ENCODE assay signal across 16 cellular contexts in the genomic region with DNA sequence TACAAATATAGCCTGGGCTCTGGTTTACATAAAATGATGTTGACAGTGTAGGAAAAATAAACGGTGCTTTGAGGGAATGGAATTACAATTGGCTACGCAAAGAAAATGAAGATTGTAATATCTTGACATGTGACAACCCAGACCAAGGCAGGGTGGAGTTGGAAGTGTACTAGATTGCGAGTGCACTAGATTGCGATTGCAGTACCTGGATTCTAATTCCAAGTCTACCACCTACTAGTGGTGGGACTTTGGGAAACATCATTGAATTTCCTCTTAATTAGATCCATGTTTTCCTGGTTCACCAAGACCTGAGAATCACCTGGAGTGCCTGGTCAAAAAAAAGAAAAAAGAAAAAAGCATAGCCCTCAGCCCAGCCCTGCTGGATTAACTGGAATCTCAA. TPM values are rescaled to one million over a fixed set of nuclear protein-coding genes. Genes with fewer than 3 reads are reported as not detected.
"Had no signal": no experiment of that assay in that cellular context is flagged by ENCODE, and none has a peak within 500 bp of the region (broad histone marks: within the 10 kb centered on the region; RNA-seq: fewer than 3 reads in every experiment).

No MANE protein-coding gene starts in this region.

- H3K27me3 Mint-ChIP-seq: dendritic cell treated with granulocyte-macrophage colony-stimulating factor and Interleukin-4, amounts not matched to agents 40 ng/mL and 50 ng/mL, for 4 days had no signal

- H3K36me3 Mint-ChIP-seq: naive thymus-derived CD8-positive, alpha-beta T cell had no signal

- H3K27ac ChIP-seq: heart left ventricle, neutrophil, right atrium auricular region, sigmoid colon, skin epidermis had no signal

- ATAC-seq: effector memory CD8-positive, alpha-beta T cell; heart left ventricle; mucosa of descending colon; naive thymus-derived CD8-positive, alpha-beta T cell had no signal

- H3K36me3 ChIP-seq: heart left ventricle, neutrophil, right atrium auricular region, sigmoid colon had no signal

- DNase-seq: effector memory CD8-positive, alpha-beta T cell; erythroblast; heart left ventricle; hippocampal formation; kidney glomerular epithelial cell; mammary epithelial cell; mucosa of descending colon; naive thymus-derived CD8-positive, alpha-beta T cell; posterior cingulate gyrus; sigmoid colon; stimulated activated naive CD4-positive, alpha-beta T cell; trophoblast cell had no signal

- H3K4me1 ChIP-seq: heart left ventricle, right atrium auricular region, sigmoid colon had no signal

- H3K9me3 ChIP-seq: mucosa of descending colon, neutrophil, right atrium auricular region, sigmoid colon had no signal

- H3K4me3 Mint-ChIP-seq: dendritic cell treated with granulocyte-macrophage colony-stimulating factor and Interleukin-4, amounts not matched to agents 40 ng/mL and 50 ng/mL, for 4 days; effector memory CD8-positive, alpha-beta T cell; naive thymus-derived CD8-positive, alpha-beta T cell had no signal

- H3K9me3 Mint-ChIP-seq: effector memory CD8-positive, alpha-beta T cell had no signal

- H3K27me3 ChIP-seq: heart left ventricle, neutrophil, right atrium auricular region, sigmoid colon had no signal

- H3K4me3 ChIP-seq: heart left ventricle, mucosa of descending colon, right atrium auricular region, sigmoid colon, skin epidermis had no signal

- H3K27ac Mint-ChIP-seq: dendritic cell treated with granulocyte-macrophage colony-stimulating factor and Interleukin-4, amounts not matched to agents 40 ng/mL and 50 ng/mL, for 4 days; effector memory CD8-positive, alpha-beta T cell had no signal

RNA-seq across cellular contexts. Expression of a gene that starts 18.6 kb away (rescaled TPM):
- total RNA-seq: naive thymus-derived CD8-positive, alpha-beta T cell had no signal
